ENCODE assay signal across 25 cellular contexts in genomic region chr9:109496126-109496707, GRCh38. TPM values are rescaled to one million over a fixed set of nuclear protein-coding genes. Genes with fewer than 3 reads are reported as not detected.
DNase-seq lines count a peak whose midpoint lies in the region; ATAC-seq, FAIRE-seq and TF ChIP-seq lines count a peak whose summit lies in the region.
"Had no signal": no experiment of that assay in that cellular context is flagged by ENCODE, and none has a peak within 500 bp of the region (broad histone marks: within the 10 kb centered on the region; RNA-seq: fewer than 3 reads in every experiment).

No MANE protein-coding gene starts in this region.

- peaks cover 24% of the 10 kb centered on the region for H3K4me1 ChIP-seq in A549
- H3K4me1 ChIP-seq: BLaER1, upper lobe of right lung had no signal

- H3K4me2 ChIP-seq in A549, result peak overlapping the region; percentile 97
- H3K4me2 ChIP-seq: BLaER1 had no signal

- H3K4me1 Mint-ChIP-seq in nephron (peaks cover 27% of the 10 kb centered on the region), endothelial cell (ENCODE audit: unreplicated experiment) (peaks cover 12% of the 10 kb centered on the region)
- H3K4me1 Mint-ChIP-seq: central memory CD8-positive, alpha-beta T cell had no signal

- no peak overlapping the region for H3K27ac ChIP-seq in A549
- H3K27ac ChIP-seq in VCaP, result peak overlapping the region; percentile 97
- H3K27ac ChIP-seq: BLaER1, neutrophil, upper lobe of right lung had no signal

- H3K9me3 ChIP-seq in A549, result no peaks in the 10 kb centered on the region
- H3K9me3 ChIP-seq: neutrophil, upper lobe of right lung had no signal

- no peak for DNase-seq in A549 (ENCODE audit: low read depth in 1 of 2, low spot score in 1 of 2)
- DNase-seq in glomerular visceral epithelial cell (ENCODE audit: extremely low spot score), result peak; percentile 33
- DNase-seq in midbrain (lab: John Stamatoyannopoulos, UW), result no peak
- DNase-seq in NCI-H2081 (lab: John Stamatoyannopoulos, UW), result no peak
- DNase-seq in endothelial cell (ENCODE audit: low spot score), result no peak
- DNase-seq in GM12891 (ENCODE audit: insufficient read length, low spot score), result no peak
- DNase-seq: activated CD4-positive, alpha-beta T cell treated with anti-CD3 and anti-CD28 coated beads, Interleukin-2, amount 10 ng/mL, durations not matched to agents 7 days and 5 days; aorta; HFFc6; Karpas-422; left cardiac atrium; NCI-H1048; NCI-H1930; NCI-H226; SIG-M5; upper lobe of right lung had no signal

- CTCF ChIA-PET in A549 (lab: Yijun Ruan, JAX), result interaction anchor here (0.7 to 8.5 kb wide), 6 partner anchors 16 to 86 kb away, joined by 3 to 88 read pairs (median 8); no protein-coding TSS in a partner anchor

- TF ChIP-seq EP300 in A549 (IDR thresholded peaks at IDR 0.05), result no peak

- peak overlapping the region; percentile 75 to 95 (median 86) for H3K27ac Mint-ChIP-seq in nephron
- no peak overlapping the region for H3K27ac Mint-ChIP-seq in endothelial cell (ENCODE audit: unreplicated experiment)
- H3K27ac Mint-ChIP-seq: activated CD4-positive, alpha-beta T cell treated with anti-CD3 and anti-CD28 coated beads, Interleukin-2, amount 10 ng/mL, durations not matched to agents 7 days and 5 days; activated naive CD4-positive, alpha-beta T cell treated with anti-CD3 and anti-CD28 coated beads, Interleukin-2, amount 50 U/mL, for 72 hours; HFFc6; T-helper 1 cell treated with Interleukin-12 subunit alpha and Interleukin-12 subunit beta and Interleukin-4 antibody, amounts not matched to agents 30 μg/mL and 1 μg/mL, for 36 hours had no signal

- FAIRE-seq in A549 (lab: Jason Lieb, UNC) (no peak), GM12891 (lab: Jason Lieb, UNC) (no peak)
- FAIRE-seq: A204.1, HTR-8/SVneo had no signal

- no peak for ATAC-seq in A549
- ATAC-seq: activated naive CD4-positive, alpha-beta T cell treated with anti-CD3 and anti-CD28 coated beads, Interleukin-2, amount 50 U/mL, for 72 hours; left cardiac atrium; upper lobe of right lung had no signal

- POLR2A ChIA-PET in A549 (lab: Yijun Ruan, JAX), result interaction anchor here (2.3 kb wide), 1 partner anchor 26 kb away, joined by 9 read pairs; no protein-coding TSS in a partner anchor

- no peak overlapping the region for H3K4me3 ChIP-seq in A549
- H3K4me3 ChIP-seq: BLaER1 had no signal

- H3K4me3 Mint-ChIP-seq in nephron (peak overlapping the region; percentile 74 to 87 (median 87)), endothelial cell (ENCODE audit: unreplicated experiment) (no peak overlapping the region)
- H3K4me3 Mint-ChIP-seq: central memory CD8-positive, alpha-beta T cell; HFFc6; T-helper 1 cell treated with Interleukin-12 subunit alpha and Interleukin-12 subunit beta and Interleukin-4 antibody, amounts not matched to agents 30 μg/mL and 1 μg/mL, for 36 hours had no signal

- H3K9me3 Mint-ChIP-seq in nephron (no peaks in the 10 kb centered on the region), endothelial cell (ENCODE audit: unreplicated experiment) (no peaks in the 10 kb centered on the region)
- H3K9me3 Mint-ChIP-seq: activated CD4-positive, alpha-beta T cell treated with anti-CD3 and anti-CD28 coated beads, Interleukin-2, amount 10 ng/mL, durations not matched to agents 7 days and 5 days; activated naive CD4-positive, alpha-beta T cell treated with anti-CD3 and anti-CD28 coated beads, Interleukin-2, amount 50 U/mL, for 72 hours; HFFc6; T-helper 1 cell treated with Interleukin-12 subunit alpha and Interleukin-12 subunit beta and Interleukin-4 antibody, amounts not matched to agents 30 μg/mL and 1 μg/mL, for 36 hours had no signal

- H3K27me3 Mint-ChIP-seq in nephron (ENCODE audit: low read depth), result peaks cover 74% of the 10 kb centered on the region
- H3K27me3 Mint-ChIP-seq in endothelial cell (ENCODE audit: unreplicated experiment), result peaks cover 25% of the 10 kb centered on the region

- H3K36me3 Mint-ChIP-seq in nephron (ENCODE audit: low read depth) (no peaks in the 10 kb centered on the region), endothelial cell (ENCODE audit: low read depth, unreplicated experiment) (peaks cover 11% of the 10 kb centered on the region)

- no peak for TF ChIP-seq CTCF in A549 (IDR thresholded peaks at IDR 0.05)
- TF ChIP-seq CTCF in VCaP (conservative IDR thresholded peaks at IDR 0.05), result no peak
- TF ChIP-seq CTCF in nephron (IDR thresholded peaks at IDR 0.05; ENCODE audit: unreplicated experiment in 3 of 3), result no peak
- no peak for TF ChIP-seq CTCF in endothelial cell (IDR thresholded peaks at IDR 0.05; ENCODE audit: unreplicated experiment)

- TF ChIP-seq POLR2A in A549 (IDR thresholded peaks at IDR 0.05; ENCODE audit: low read length), result no peak
- no peak for TF ChIP-seq POLR2A in GM12891 (IDR thresholded peaks at IDR 0.05; ENCODE audit: low read depth, low read length)

- TF ChIP-seq RAD21 in A549 (conservative IDR thresholded peaks at IDR 0.05 in 1 of 2, IDR thresholded peaks at IDR 0.05 in 1 of 2), result no peak

- WGBS in A549 (ENCODE audit: missing lambda C conversion rate), result 93% methylated on average over 6 of the region's 6 CpGs

TF ChIP-seq in A549, 52 proteins besides CTCF, POLR2A, EP300 and RAD21 (continues in another document):
- TF ChIP-seq FOSB (CRISPR knock-in tag; IDR thresholded peaks at IDR 0.05) (no peak), ZFP36 (IDR thresholded peaks at IDR 0.05; ENCODE audit: borderline replicate concordance, partially characterized antibody) (no peak), PBX3 (IDR thresholded peaks at IDR 0.05) (no peak), TP53 (CRISPR knock-in tag; IDR thresholded peaks at IDR 0.05) (no peak), USF2 (IDR thresholded peaks at IDR 0.05) (no peak), EHF (CRISPR knock-in tag; IDR thresholded peaks at IDR 0.05) (no peak), PHF8 (IDR thresholded peaks at IDR 0.05; ENCODE audit: borderline replicate concordance, low read depth) (no peak), BHLHE40 (IDR thresholded peaks at IDR 0.05; ENCODE audit: low read depth, low read length) (no peak), EHMT2 (IDR thresholded peaks at IDR 0.05; ENCODE audit: low read depth) (no peak), HOXB13 (CRISPR knock-in tag; IDR thresholded peaks at IDR 0.05; ENCODE audit: low read depth) (no peak), CHD4 (IDR thresholded peaks at IDR 0.05; ENCODE audit: borderline replicate concordance) (no peak), CBX8 (IDR thresholded peaks at IDR 0.05) (no peak)

TF ChIP-seq in GM12891, 5 proteins besides CTCF, POLR2A, EP300 and RAD21:
- TF ChIP-seq SPI1 (IDR thresholded peaks at IDR 0.05; ENCODE audit: low read depth, low read length) (no peak), PAX5 (IDR thresholded peaks at IDR 0.05; ENCODE audit: insufficient read depth, low read length, severe bottlenecking) (no peak), TAF1 (IDR thresholded peaks at IDR 0.05; ENCODE audit: low read depth, low read length) (no peak)

RNA-seq across cellular contexts. Expression of gene PTPN3, which starts 1.9 kb away (rescaled TPM):
- polyA plus RNA-seq in A549 (2011; rRNA removed) (20.3 and 30.6 TPM in 2 replicates), A549 (2017; fragmentation: RNase III; extraction: RNeasy Plus Mini Kit Qiagen cat#74134 plus additional on column Dnase treatment) (8.5 to 8.9 TPM (median 8.6 TPM) in 3 replicates)
- 7.5 and 8.3 TPM in 2 replicates for polyA plus RNA-seq in A549 (2012; cell fraction: cytosol; rRNA removed)
- 9.8 and 15.0 TPM in 2 replicates for polyA plus RNA-seq in A549 (2012; cell fraction: nucleus; rRNA removed)
- polyA minus RNA-seq in A549 (2011; rRNA and poly(A)+ RNA removed), result 15.7 and 18.3 TPM in 2 replicates
- 0.62 TPM for total RNA-seq in endothelial cell (ENCODE audit: unreplicated experiment)
- 0.46 TPM for polyA plus RNA-seq in GM12891 (2012; ENCODE audit: low read depth, missing spikeins)
- total RNA-seq: activated CD4-positive, alpha-beta T cell treated with anti-CD3 and anti-CD28 coated beads, Interleukin-2, amount 10 ng/mL, durations not matched to agents 7 days and 5 days; HFFc6 had no signal
